9 cellular contexts compared by ENCODE assay signal in genomic region chr2:171136024-171136423, GRCh38. TPM values are rescaled to one million over a fixed set of nuclear protein-coding genes. Genes with fewer than 3 reads are reported as not detected.
A peak's percentile ranks its signal among the peaks of the same experiment; 100 is the strongest.
DNase-seq lines count a peak whose midpoint lies in the region; ATAC-seq and TF ChIP-seq lines count a peak whose summit lies in the region.
"Had no signal": no experiment of that assay in that cellular context is flagged by ENCODE, and none has a peak within 500 bp of the region (broad histone marks: within the 10 kb centered on the region; RNA-seq: fewer than 3 reads in every experiment).

No MANE protein-coding gene starts in this region.

- H3K4me3 Mint-ChIP-seq in mesothelial cell of epicardium, result no peak overlapping the region

- no peak for TF ChIP-seq CTCF in mesothelial cell of epicardium (IDR thresholded peaks at IDR 0.05; ENCODE audit: unreplicated experiment)

- DNase-seq in mesothelial cell of epicardium (ENCODE audit: low spot score in 2 of 2, unreplicated experiment in 2 of 2) (no peak), AG08396 (ENCODE audit: low spot score) (no peak), NCI-H2029 (lab: John Stamatoyannopoulos, UW) (no peak)
- no peak for DNase-seq in central memory CD4-positive, alpha-beta T cell
- DNase-seq: NCI-H526 treated with DMSO at 0.1 percent for 48 hours; stimulated activated CD4-positive, alpha-beta T cell treated with anti-CD3 and anti-CD28 coated beads, Interleukin-2, amount 100 ng/mL, for 24 hours had no signal

- H3K27me3 Mint-ChIP-seq in mesothelial cell of epicardium (ENCODE audit: low read depth), result no peaks in the 10 kb centered on the region

- H3K36me3 Mint-ChIP-seq in mesothelial cell of epicardium, result peaks cover 6% of the 10 kb centered on the region

- H3K27ac Mint-ChIP-seq in mesothelial cell of epicardium, result peak overlapping the region; percentile 81

- peaks cover 5% of the 10 kb centered on the region for H3K9me3 Mint-ChIP-seq in mesothelial cell of epicardium

- H3K4me1 Mint-ChIP-seq in mesothelial cell of epicardium, result peaks cover 23% of the 10 kb centered on the region

- peak; percentile 88 for ATAC-seq in GM18870 (IDR thresholded peaks at IDR 0.05; ENCODE audit: unreplicated experiment)
- peak; percentile 90 for ATAC-seq in GM21529 (IDR thresholded peaks at IDR 0.05; ENCODE audit: unreplicated experiment)
- peak; percentile 90 for ATAC-seq in HG03342 (IDR thresholded peaks at IDR 0.05; ENCODE audit: unreplicated experiment)

RNA-seq across cellular contexts. Expression of gene TLK1, which starts 24.7 kb away (rescaled TPM):
- total RNA-seq in mesothelial cell of epicardium, result 72.0 to 74.5 TPM (median 74.5 TPM) in 3 replicates
